ENCODE assay signal across 1 cellular context in the genomic region with DNA sequence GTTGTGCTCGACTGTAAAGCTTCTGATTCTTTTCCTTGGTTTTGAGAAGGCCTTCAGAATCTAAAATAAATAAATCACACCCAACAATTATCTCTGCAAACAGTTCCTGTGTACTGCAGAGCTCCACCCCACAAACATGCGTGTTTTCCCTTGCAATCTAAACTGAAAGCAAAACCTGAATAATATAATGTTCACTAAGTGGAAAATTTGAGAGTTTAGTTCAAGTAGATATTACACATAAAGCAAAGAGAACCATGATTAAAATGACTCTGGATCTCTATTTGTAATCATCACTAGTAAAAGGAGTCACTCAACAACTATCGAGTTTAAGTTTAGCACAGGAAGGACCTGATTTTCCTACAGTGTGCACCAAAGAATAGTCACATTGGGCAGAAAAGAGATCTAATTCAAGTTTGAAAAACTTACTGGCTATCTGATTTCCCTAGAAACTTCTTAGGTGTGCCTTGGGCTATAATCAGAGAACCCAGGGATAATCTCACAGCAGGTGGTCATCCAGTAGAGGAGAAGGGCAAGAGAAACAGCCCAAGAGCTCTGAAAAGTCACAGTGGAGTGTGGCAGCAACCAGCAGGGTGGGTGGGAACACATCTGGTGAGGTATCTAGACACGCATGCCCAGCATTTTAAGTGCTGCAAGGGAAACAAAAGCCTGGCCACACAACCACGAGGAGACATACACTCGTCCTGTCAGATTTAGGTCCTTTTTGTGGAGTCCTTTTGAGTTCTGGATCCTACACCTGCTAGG.
TF ChIP-seq lines count a peak whose summit lies in the region.

No MANE protein-coding gene starts in this region.

TF ChIP-seq in IMR-90, 13 proteins besides CTCF, POLR2A, EP300 and RAD21 (continued from another document):
- no peak for TF ChIP-seq CEBPB (IDR thresholded peaks at IDR 0.05; ENCODE audit: low read depth, low read length)
- TF ChIP-seq MAZ (IDR thresholded peaks at IDR 0.05; ENCODE audit: borderline replicate concordance, low read depth, low read length) = no peak
- TF ChIP-seq, protein P1, sequence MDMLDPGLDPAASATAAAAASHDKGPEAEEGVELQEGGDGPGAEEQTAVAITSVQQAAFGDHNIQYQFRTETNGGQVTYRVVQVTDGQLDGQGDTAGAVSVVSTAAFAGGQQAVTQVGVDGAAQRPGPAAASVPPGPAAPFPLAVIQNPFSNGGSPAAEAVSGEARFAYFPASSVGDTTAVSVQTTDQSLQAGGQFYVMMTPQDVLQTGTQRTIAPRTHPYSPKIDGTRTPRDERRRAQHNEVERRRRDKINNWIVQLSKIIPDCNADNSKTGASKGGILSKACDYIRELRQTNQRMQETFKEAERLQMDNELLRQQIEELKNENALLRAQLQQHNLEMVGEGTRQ (IDR thresholded peaks at IDR 0.05; ENCODE audit: low read depth, low read length) = no peak
- no peak for TF ChIP-seq FOS (IDR thresholded peaks at IDR 0.05; ENCODE audit: low read depth, low read length)
- TF ChIP-seq NFE2L2 (IDR thresholded peaks at IDR 0.05; ENCODE audit: low read depth, low read length) = no peak
- TF ChIP-seq CHD1 (IDR thresholded peaks at IDR 0.05; ENCODE audit: low read depth, low read length) = no peak
- TF ChIP-seq BHLHE40 (IDR thresholded peaks at IDR 0.05; ENCODE audit: low read depth, low read length) = no peak
- no peak for TF ChIP-seq SMC3 (IDR thresholded peaks at IDR 0.05; ENCODE audit: low read depth, low read length)
- TF ChIP-seq RCOR1 (IDR thresholded peaks at IDR 0.05; ENCODE audit: insufficient replicate concordance, low read length) = no peak
- no peak for TF ChIP-seq MXI1 (IDR thresholded peaks at IDR 0.05; ENCODE audit: borderline replicate concordance, low read depth, low read length)
- TF ChIP-seq RFX5 (IDR thresholded peaks at IDR 0.05; ENCODE audit: low read depth, low read length) = no peak
TF ChIP-seq in IMR-90: peak in this region for 0.
